In the genomic region with DNA sequence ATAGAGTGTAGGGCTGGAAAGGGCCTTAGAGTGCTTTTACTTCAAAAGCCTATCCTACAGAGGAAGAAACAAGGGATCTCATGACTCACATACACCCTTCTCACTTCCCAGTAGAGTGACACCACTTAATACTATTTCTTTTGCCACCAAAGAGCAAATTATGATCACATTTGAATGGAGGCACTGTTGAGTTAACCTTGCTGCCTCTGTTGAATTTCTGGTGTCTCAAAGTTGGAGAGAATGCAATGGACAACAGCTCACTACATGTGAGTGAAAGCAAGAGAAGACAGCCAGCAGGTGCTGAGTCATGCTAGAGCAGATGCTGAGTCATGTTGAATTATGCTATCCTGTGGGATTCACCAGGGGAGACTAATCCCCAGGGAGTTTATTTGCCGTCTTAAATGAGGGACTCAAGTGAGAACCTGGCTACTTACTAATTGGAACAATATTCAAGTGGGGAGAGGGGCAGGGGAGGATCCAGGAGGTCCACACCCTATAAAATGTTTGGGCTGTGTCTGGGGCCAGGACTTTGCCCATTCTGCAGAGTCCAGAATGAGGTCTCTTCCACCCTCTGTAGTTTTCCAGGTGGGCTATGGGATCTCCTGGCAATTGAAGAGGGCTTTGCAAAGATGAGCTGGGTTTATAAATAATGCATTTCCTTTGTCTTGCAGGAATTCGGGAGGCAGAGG, we compare ENCODE assay signal across 11 cellular contexts. TPM values are rescaled to one million over a fixed set of nuclear protein-coding genes. Genes with fewer than 3 reads are reported as not detected.
DNase-seq lines count a peak whose midpoint lies in the region; ATAC-seq and TF ChIP-seq lines count a peak whose summit lies in the region.
"Had no signal": no experiment of that assay in that cellular context is flagged by ENCODE, and none has a peak within 500 bp of the region (broad histone marks: within the 10 kb centered on the region; RNA-seq: fewer than 3 reads in every experiment).

No MANE protein-coding gene starts in this region.

- DNase-seq in D341Med (ENCODE audit: low spot score), result peak; percentile 45
- peak; percentile 92 for DNase-seq in LHCN-M2 (ENCODE audit: low read depth)
- DNase-seq in amniotic stem cell (lab: John Stamatoyannopoulos, UW), result peak; percentile 4
- DNase-seq in kidney epithelial cell (ENCODE audit: low read depth), result peak; percentile 63
- no peak for DNase-seq in stimulated activated CD4-positive, alpha-beta T cell treated with anti-CD3 and anti-CD28 coated beads, Interleukin-2, amount 100 ng/mL, for 48 hours
- no peak for DNase-seq in SKM-1 treated with dmso at 0.1 percent for 144 hours (lab: John Stamatoyannopoulos, UW; ENCODE audit: unreplicated experiment)
- DNase-seq in activated CD4-positive, alpha-beta memory T cell treated with anti-CD3 and anti-CD28 coated beads, Interleukin-2, amount 10 ng/mL, durations not matched to agents 7 days and 5 days, result no peak
- DNase-seq: activated T-cell treated with anti-CD3 and anti-CD28 coated beads, Interleukin-2, amount 50 U/mL, for 1 hour; naive B cell; SW 1271 had no signal

- peaks cover 24% of the 10 kb centered on the region for H3K27me3 Mint-ChIP-seq in activated CD4-positive, alpha-beta memory T cell treated with anti-CD3 and anti-CD28 coated beads, Interleukin-2, amount 10 ng/mL, durations not matched to agents 7 days and 5 days

- CTCF ChIA-PET in activated CD4-positive, alpha-beta memory T cell treated with anti-CD3 and anti-CD28 coated beads, Interleukin-2, amount 10 ng/mL, durations not matched to agents 7 days and 5 days (lab: Charles Lee), result no interaction called here

- POLR2A ChIA-PET in activated CD4-positive, alpha-beta memory T cell treated with anti-CD3 and anti-CD28 coated beads, Interleukin-2, amount 10 ng/mL, durations not matched to agents 7 days and 5 days (lab: Charles Lee), result no interaction called here

- ATAC-seq in HG03432 (IDR thresholded peaks at IDR 0.05; ENCODE audit: unreplicated experiment), result no peak

- H3K4me3 ChIP-seq in kidney epithelial cell (ENCODE audit: low read depth, low read length), result no peak overlapping the region

- TF ChIP-seq CTCF in kidney epithelial cell (IDR thresholded peaks at IDR 0.05; ENCODE audit: insufficient read depth, low read length, poor library complexity, severe bottlenecking), result no peak

- H3K4me1 Mint-ChIP-seq in activated CD4-positive, alpha-beta memory T cell treated with anti-CD3 and anti-CD28 coated beads, Interleukin-2, amount 10 ng/mL, durations not matched to agents 7 days and 5 days, result no peaks in the 10 kb centered on the region
- H3K4me1 Mint-ChIP-seq: naive B cell had no signal

- no peaks in the 10 kb centered on the region for H3K9me3 Mint-ChIP-seq in activated CD4-positive, alpha-beta memory T cell treated with anti-CD3 and anti-CD28 coated beads, Interleukin-2, amount 10 ng/mL, durations not matched to agents 7 days and 5 days
- H3K9me3 Mint-ChIP-seq: naive B cell had no signal

- H3K27ac Mint-ChIP-seq in activated CD4-positive, alpha-beta memory T cell treated with anti-CD3 and anti-CD28 coated beads, Interleukin-2, amount 10 ng/mL, durations not matched to agents 7 days and 5 days, result no peak overlapping the region
- H3K27ac Mint-ChIP-seq: naive B cell had no signal

- H3K36me3 ChIP-seq in kidney epithelial cell (ENCODE audit: control insufficient read depth, insufficient read depth, low read length), result no peaks in the 10 kb centered on the region

- H3K36me3 Mint-ChIP-seq in activated CD4-positive, alpha-beta memory T cell treated with anti-CD3 and anti-CD28 coated beads, Interleukin-2, amount 10 ng/mL, durations not matched to agents 7 days and 5 days (ENCODE audit: low read depth), result no peaks in the 10 kb centered on the region
- H3K36me3 Mint-ChIP-seq: naive B cell had no signal

- H3K27me3 ChIP-seq in kidney epithelial cell (ENCODE audit: control insufficient read depth, insufficient read depth, low read length), result no peaks in the 10 kb centered on the region

- H3K4me3 Mint-ChIP-seq in activated CD4-positive, alpha-beta memory T cell treated with anti-CD3 and anti-CD28 coated beads, Interleukin-2, amount 10 ng/mL, durations not matched to agents 7 days and 5 days, result no peak overlapping the region
- H3K4me3 Mint-ChIP-seq: naive B cell had no signal

RNA-seq across cellular contexts. Expression of gene ST8SIA2, which starts 35.8 kb away (rescaled TPM):
- total RNA-seq in LHCN-M2 (2014; rRNA removed) (12.7 and 15.7 TPM in 2 replicates), kidney epithelial cell (7.0 and 13.7 TPM in 2 replicates)
- 11.0 TPM for polyA plus RNA-seq in LHCN-M2 (2012)
- not detected for total RNA-seq in activated CD4-positive, alpha-beta memory T cell treated with anti-CD3 and anti-CD28 coated beads, Interleukin-2, amount 10 ng/mL, durations not matched to agents 7 days and 5 days

Comparison
In these comparisons a context has a peak if more than half of its experiments do, and no peak if none do; other contexts are left out.
1. DNase-seq: peak in D341Med (single experiment), LHCN-M2 (single experiment), amniotic stem cell (single experiment) and kidney epithelial cell (single experiment); none in stimulated activated CD4-positive, alpha-beta T cell treated with anti-CD3 and anti-CD28 coated beads, Interleukin-2, amount 100 ng/mL, for 48 hours (0 of 2), SKM-1 treated with dmso at 0.1 percent for 144 hours (single experiment) and activated CD4-positive, alpha-beta memory T cell treated with anti-CD3 and anti-CD28 coated beads, Interleukin-2, amount 10 ng/mL, durations not matched to agents 7 days and 5 days (single experiment).